ENCODE assay signal across 8 cellular contexts in genomic region chr16:14975418-14976194, GRCh38. TPM values are rescaled to one million over a fixed set of nuclear protein-coding genes. Genes with fewer than 3 reads are reported as not detected.
A peak's percentile ranks its signal among the peaks of the same experiment; 100 is the strongest.
DNase-seq lines count a peak whose midpoint lies in the region; ATAC-seq lines count a peak whose summit lies in the region.
"Not testable (repeated sequence)": the region's sequence is repeated elsewhere in the genome, so short reads cannot be mapped to it uniquely, and the experiment has no call there.

No MANE protein-coding gene starts in this region.

- not testable (repeated sequence) for H3K27me3 Mint-ChIP-seq in activated CD4-positive, alpha-beta memory T cell treated with anti-CD3 and anti-CD28 coated beads, Interleukin-2, amount 10 ng/mL, durations not matched to agents 7 days and 5 days

- ATAC-seq in HG02884 (IDR thresholded peaks at IDR 0.05; ENCODE audit: unreplicated experiment), result peak; percentile 5
- peak; percentile 8 for ATAC-seq in stimulated activated naive CD8-positive, alpha-beta T cell treated with anti-CD3 and anti-CD28 coated beads, Interleukin-15, Interleukin-2, amounts not matched to agents 100 U/mL and 50 U/mL, for 24 hours

- peak overlapping the region; percentile 67 for H3K27ac Mint-ChIP-seq in activated CD4-positive, alpha-beta memory T cell treated with anti-CD3 and anti-CD28 coated beads, Interleukin-2, amount 10 ng/mL, durations not matched to agents 7 days and 5 days

- not testable (repeated sequence) for H3K36me3 Mint-ChIP-seq in activated CD4-positive, alpha-beta memory T cell treated with anti-CD3 and anti-CD28 coated beads, Interleukin-2, amount 10 ng/mL, durations not matched to agents 7 days and 5 days (ENCODE audit: low read depth)

- peaks cover 19% of the 10 kb centered on the region for H3K4me1 Mint-ChIP-seq in activated CD4-positive, alpha-beta memory T cell treated with anti-CD3 and anti-CD28 coated beads, Interleukin-2, amount 10 ng/mL, durations not matched to agents 7 days and 5 days

- CTCF ChIA-PET in activated CD4-positive, alpha-beta memory T cell treated with anti-CD3 and anti-CD28 coated beads, Interleukin-2, amount 10 ng/mL, durations not matched to agents 7 days and 5 days (lab: Charles Lee), result not testable (repeated sequence)

- DNase-seq in DMS79 treated with DMSO at 0.1 percent for 48 hours (lab: John Stamatoyannopoulos, UW) (peak; percentile 20), NCI-H82 (lab: John Stamatoyannopoulos, UW) (peak; percentile 34), pons (ENCODE audit: low spot score) (peak; percentile 20)
- DNase-seq in activated CD4-positive, alpha-beta memory T cell treated with anti-CD3 and anti-CD28 coated beads, Interleukin-2, amount 10 ng/mL, durations not matched to agents 7 days and 5 days, result peak; percentile 61
- peak; percentile 47 for DNase-seq in central memory CD4-positive, alpha-beta T cell
- peak; percentile 65 for DNase-seq in stimulated activated naive CD8-positive, alpha-beta T cell treated with anti-CD3 and anti-CD28 coated beads, Interleukin-15, Interleukin-2, amounts not matched to agents 100 U/mL and 50 U/mL, for 24 hours

- H3K4me3 Mint-ChIP-seq in activated CD4-positive, alpha-beta memory T cell treated with anti-CD3 and anti-CD28 coated beads, Interleukin-2, amount 10 ng/mL, durations not matched to agents 7 days and 5 days, result peak overlapping the region; percentile 85

- H3K9me3 Mint-ChIP-seq in activated CD4-positive, alpha-beta memory T cell treated with anti-CD3 and anti-CD28 coated beads, Interleukin-2, amount 10 ng/mL, durations not matched to agents 7 days and 5 days, result not testable (repeated sequence)

- H3K9me3 ChIP-seq in iPS-18c (ENCODE audit: control insufficient read depth, insufficient read depth, low read length), result not testable (repeated sequence)

- POLR2A ChIA-PET in activated CD4-positive, alpha-beta memory T cell treated with anti-CD3 and anti-CD28 coated beads, Interleukin-2, amount 10 ng/mL, durations not matched to agents 7 days and 5 days (lab: Charles Lee), result interaction anchor here (1.0 to 1.2 kb wide), 2 partner anchors 17 to 118 kb away, joined by 3 to 4 read pairs; no protein-coding TSS in a partner anchor

- H3K4me3 ChIP-seq in iPS-18c (ENCODE audit: insufficient read depth, low read depth, low read length), result peak overlapping the region; percentile 100

RNA-seq across cellular contexts. Expression of gene PDXDC1, which starts 0.8 kb away (rescaled TPM):
- total RNA-seq in activated CD4-positive, alpha-beta memory T cell treated with anti-CD3 and anti-CD28 coated beads, Interleukin-2, amount 10 ng/mL, durations not matched to agents 7 days and 5 days, result 10 to 100 TPM; 50.1 to 53.4 TPM

RNA-seq across cellular contexts. Expression of gene NPIPA1, which starts 38.4 kb away (rescaled TPM):
- 10 to 100 TPM; 84.1 TPM for total RNA-seq in activated CD4-positive, alpha-beta memory T cell treated with anti-CD3 and anti-CD28 coated beads, Interleukin-2, amount 10 ng/mL, durations not matched to agents 7 days and 5 days

Comparison
In these comparisons a context has a peak if more than half of its experiments do, and no peak if none do; other contexts are left out.
1. Peak in every context shown above with its lines: DNase-seq, ATAC-seq and H3K4me3 ChIP-seq.